Comparison of ENCODE assay signal across 15 cellular contexts in genomic region chr17:81533713-81534141, GRCh38. TPM values are rescaled to one million over a fixed set of nuclear protein-coding genes. Genes with fewer than 3 reads are reported as not detected.
DNase-seq lines count a peak whose midpoint lies in the region; ATAC-seq, FAIRE-seq and TF ChIP-seq lines count a peak whose summit lies in the region.
"Had no signal": no experiment of that assay in that cellular context is flagged by ENCODE, and none has a peak within 500 bp of the region (broad histone marks: within the 10 kb centered on the region; RNA-seq: fewer than 3 reads in every experiment).

No MANE protein-coding gene starts in this region.

- POLR2A ChIA-PET in activated naive CD8-positive, alpha-beta T cell treated with anti-CD3 and anti-CD28 coated beads, Interleukin-2, amount 10 ng/mL, durations not matched to agents 7 days and 5 days (lab: Charles Lee), result no interaction called here

- H3K27ac Mint-ChIP-seq in activated naive CD8-positive, alpha-beta T cell treated with anti-CD3 and anti-CD28 coated beads, Interleukin-2, amount 10 ng/mL, durations not matched to agents 7 days and 5 days, result no peak overlapping the region
- no peak overlapping the region for H3K27ac Mint-ChIP-seq in activated naive CD8-positive, alpha-beta T cell treated with anti-CD3 and anti-CD28 coated beads, Interleukin-2, amount 50 U/mL, for 24 hours
- H3K27ac Mint-ChIP-seq in effector memory CD8-positive, alpha-beta T cell, result peak overlapping the region in 1 of 2 donors; percentile 41
- H3K27ac Mint-ChIP-seq in osteocyte (ENCODE audit: unreplicated experiment) (peak overlapping the region; percentile 69), CD14-positive monocyte (no peak overlapping the region)
- H3K27ac Mint-ChIP-seq: CD8-positive, alpha-beta T cell had no signal

- no peaks in the 10 kb centered on the region for H3K9me3 Mint-ChIP-seq in activated naive CD8-positive, alpha-beta T cell treated with anti-CD3 and anti-CD28 coated beads, Interleukin-2, amount 10 ng/mL, durations not matched to agents 7 days and 5 days
- H3K9me3 Mint-ChIP-seq in activated naive CD8-positive, alpha-beta T cell treated with anti-CD3 and anti-CD28 coated beads, Interleukin-2, amount 50 U/mL, for 24 hours, result no peaks in the 10 kb centered on the region
- H3K9me3 Mint-ChIP-seq in effector memory CD8-positive, alpha-beta T cell, result no peaks in the 10 kb centered on the region
- no peaks in the 10 kb centered on the region for H3K9me3 Mint-ChIP-seq in osteocyte (ENCODE audit: unreplicated experiment)
- peaks cover 0 to 6% (median 2%) of the 10 kb centered on the region in 7 donors for H3K9me3 Mint-ChIP-seq in CD14-positive monocyte
- H3K9me3 Mint-ChIP-seq: CD8-positive, alpha-beta T cell had no signal

- no peak for FAIRE-seq in GM19239 (lab: Jason Lieb, UNC)

- no peak for TF ChIP-seq POLR2A in NB4 (IDR thresholded peaks at IDR 0.05; ENCODE audit: extremely low read depth, insufficient read length)

- H3K27me3 Mint-ChIP-seq in activated naive CD8-positive, alpha-beta T cell treated with anti-CD3 and anti-CD28 coated beads, Interleukin-2, amount 10 ng/mL, durations not matched to agents 7 days and 5 days, result peaks cover 14% of the 10 kb centered on the region
- peaks cover 9% of the 10 kb centered on the region for H3K27me3 Mint-ChIP-seq in activated naive CD8-positive, alpha-beta T cell treated with anti-CD3 and anti-CD28 coated beads, Interleukin-2, amount 50 U/mL, for 24 hours
- H3K27me3 Mint-ChIP-seq in effector memory CD8-positive, alpha-beta T cell, result peaks cover 10 to 26% of the 10 kb centered on the region in 2 donors
- H3K27me3 Mint-ChIP-seq in osteocyte (ENCODE audit: unreplicated experiment) (no peaks in the 10 kb centered on the region), CD14-positive monocyte (ENCODE audit: low read depth in 3 of 3) (peaks cover 41 to 63% (median 49%) of the 10 kb centered on the region in 3 donors)

- TF ChIP-seq CTCF in NB4 (IDR thresholded peaks at IDR 0.05; ENCODE audit: low read depth, low read length) (no peak), osteocyte (IDR thresholded peaks at IDR 0.05) (no peak), CD14-positive monocyte (IDR thresholded peaks at IDR 0.05) (no peak)

- no peaks in the 10 kb centered on the region for H3K36me3 Mint-ChIP-seq in activated naive CD8-positive, alpha-beta T cell treated with anti-CD3 and anti-CD28 coated beads, Interleukin-2, amount 10 ng/mL, durations not matched to agents 7 days and 5 days
- H3K36me3 Mint-ChIP-seq in activated naive CD8-positive, alpha-beta T cell treated with anti-CD3 and anti-CD28 coated beads, Interleukin-2, amount 50 U/mL, for 24 hours (ENCODE audit: low read depth), result no peaks in the 10 kb centered on the region
- peaks cover 2% of the 10 kb centered on the region for H3K36me3 Mint-ChIP-seq in effector memory CD8-positive, alpha-beta T cell (ENCODE audit: insufficient read depth)
- peaks cover 6% of the 10 kb centered on the region for H3K36me3 Mint-ChIP-seq in osteocyte (ENCODE audit: unreplicated experiment)
- H3K36me3 Mint-ChIP-seq in CD14-positive monocyte, result peaks cover 11 to 13% of the 10 kb centered on the region in 2 donors

- H3K4me3 Mint-ChIP-seq in activated naive CD8-positive, alpha-beta T cell treated with anti-CD3 and anti-CD28 coated beads, Interleukin-2, amount 10 ng/mL, durations not matched to agents 7 days and 5 days, result no peak overlapping the region
- H3K4me3 Mint-ChIP-seq in activated naive CD8-positive, alpha-beta T cell treated with anti-CD3 and anti-CD28 coated beads, Interleukin-2, amount 50 U/mL, for 24 hours, result no peak overlapping the region
- no peak overlapping the region for H3K4me3 Mint-ChIP-seq in effector memory CD8-positive, alpha-beta T cell
- no peak overlapping the region for H3K4me3 Mint-ChIP-seq in osteocyte (ENCODE audit: unreplicated experiment)
- no peak overlapping the region for H3K4me3 Mint-ChIP-seq in CD14-positive monocyte
- H3K4me3 Mint-ChIP-seq: CD8-positive, alpha-beta T cell had no signal

- ATAC-seq in activated naive CD8-positive, alpha-beta T cell treated with anti-CD3 and anti-CD28 coated beads, Interleukin-2, amount 10 ng/mL, durations not matched to agents 7 days and 5 days (ENCODE audit: low read depth), result peak; percentile 15
- no peak for ATAC-seq in activated naive CD8-positive, alpha-beta T cell treated with anti-CD3 and anti-CD28 coated beads, Interleukin-2, amount 50 U/mL, for 24 hours
- ATAC-seq in effector memory CD8-positive, alpha-beta T cell (replicated peaks), result peak; percentile 8
- no peak for ATAC-seq in esophagus mucosa
- ATAC-seq: CD8-positive, alpha-beta T cell had no signal

- no peak for DNase-seq in activated naive CD8-positive, alpha-beta T cell treated with anti-CD3 and anti-CD28 coated beads, Interleukin-2, amount 10 ng/mL, durations not matched to agents 7 days and 5 days
- DNase-seq in activated naive CD8-positive, alpha-beta T cell treated with anti-CD3 and anti-CD28 coated beads, Interleukin-2, amount 50 U/mL, for 24 hours, result no peak
- peak; percentile 43 for DNase-seq in NB4 (ENCODE audit: low read depth)
- DNase-seq in effector memory CD8-positive, alpha-beta T cell, result no peak
- DNase-seq in osteocyte (ENCODE audit: extremely low spot score, unreplicated experiment), result no peak
- no peak for DNase-seq in GM19239 (ENCODE audit: insufficient read length, low spot score)
- DNase-seq in CD14-positive monocyte (ENCODE audit: low spot score), result no peak
- DNase-seq: CD8-positive, alpha-beta T cell; HCEC 1CT; NCI-H1048; NCI-H1694; SIG-M5; SW 1271 had no signal

- no peak overlapping the region for H3K4me3 ChIP-seq in NB4 (ENCODE audit: low read depth, low read length)
- H3K4me3 ChIP-seq: Peyer's patch had no signal

- intact Hi-C loops in CD14-positive monocyte (cut with micrococcal nuclease), result no loop called here

- no peaks in the 10 kb centered on the region for H3K4me1 Mint-ChIP-seq in activated naive CD8-positive, alpha-beta T cell treated with anti-CD3 and anti-CD28 coated beads, Interleukin-2, amount 10 ng/mL, durations not matched to agents 7 days and 5 days
- H3K4me1 Mint-ChIP-seq in activated naive CD8-positive, alpha-beta T cell treated with anti-CD3 and anti-CD28 coated beads, Interleukin-2, amount 50 U/mL, for 24 hours, result no peaks in the 10 kb centered on the region
- peaks cover 0 to 3% of the 10 kb centered on the region in 2 donors for H3K4me1 Mint-ChIP-seq in effector memory CD8-positive, alpha-beta T cell (ENCODE audit: low read depth in 2 of 2)
- H3K4me1 Mint-ChIP-seq in osteocyte (ENCODE audit: unreplicated experiment) (peaks cover 6% of the 10 kb centered on the region), CD14-positive monocyte (peaks cover 11% of the 10 kb centered on the region)

RNA-seq across cellular contexts. Expression of gene FSCN2, which starts 5.5 kb away (rescaled TPM):
- 1 to 10 TPM in 1 of 2 experiments, under 1 TPM in 1; 0.94 to 1.7 TPM for total RNA-seq in activated naive CD8-positive, alpha-beta T cell treated with anti-CD3 and anti-CD28 coated beads, Interleukin-2, amount 10 ng/mL, durations not matched to agents 7 days and 5 days
- total RNA-seq in osteocyte (3.0 and 3.7 TPM in 2 replicates), esophagus mucosa (0.76 TPM)
- not detected for polyA plus RNA-seq in CD14-positive monocyte

RNA-seq across cellular contexts. Expression of gene FAAP100, which starts 18.4 kb away (rescaled TPM):
- 10 to 100 TPM; 40.7 to 43.1 TPM for total RNA-seq in activated naive CD8-positive, alpha-beta T cell treated with anti-CD3 and anti-CD28 coated beads, Interleukin-2, amount 10 ng/mL, durations not matched to agents 7 days and 5 days
- 63.0 and 64.6 TPM in 2 replicates for total RNA-seq in osteocyte
- polyA plus RNA-seq in CD14-positive monocyte, result 10 to 100 TPM; 10.3 to 13.9 TPM
- 16.3 TPM for total RNA-seq in esophagus mucosa

RNA-seq across cellular contexts. Expression of gene ACTG1, which starts 21.1 kb away (rescaled TPM):
- total RNA-seq in activated naive CD8-positive, alpha-beta T cell treated with anti-CD3 and anti-CD28 coated beads, Interleukin-2, amount 10 ng/mL, durations not matched to agents 7 days and 5 days, result 1,000 to 10,000 TPM; 2,936 to 3,174 TPM
- 4,236 and 4,267 TPM in 2 replicates for total RNA-seq in osteocyte
- 1,000 to 10,000 TPM; 1,133 to 1,620 TPM for polyA plus RNA-seq in CD14-positive monocyte
- 4,027 TPM for total RNA-seq in esophagus mucosa

Comparison
In these comparisons a context has a peak if more than half of its experiments do, and no peak if none do; other contexts are left out.
1. ATAC-seq: peak in activated naive CD8-positive, alpha-beta T cell treated with anti-CD3 and anti-CD28 coated beads, Interleukin-2, amount 10 ng/mL, durations not matched to agents 7 days and 5 days (single experiment) and effector memory CD8-positive, alpha-beta T cell (single experiment); none in activated naive CD8-positive, alpha-beta T cell treated with anti-CD3 and anti-CD28 coated beads, Interleukin-2, amount 50 U/mL, for 24 hours (single experiment) and esophagus mucosa (single experiment).